ENCODE assay signal across 37 cellular contexts in the genomic region with DNA sequence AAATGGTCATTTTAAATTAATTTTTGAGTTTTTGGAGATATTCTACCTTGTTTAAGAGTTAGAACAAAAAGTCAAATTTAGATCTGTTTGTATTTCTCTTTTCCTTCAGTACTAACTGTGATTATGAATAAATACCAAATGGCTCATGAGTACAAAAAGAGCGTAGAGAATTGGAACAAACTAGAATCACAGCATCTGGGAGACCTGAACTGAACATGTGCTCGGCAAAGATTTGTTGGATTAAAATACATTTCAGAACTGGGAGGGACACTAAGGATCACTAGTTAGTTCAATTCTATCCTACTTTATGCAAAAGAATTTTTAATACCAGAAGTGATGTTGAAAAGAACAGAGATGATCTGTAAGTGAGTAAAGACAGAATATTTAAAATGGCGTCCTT. TPM values are rescaled to one million over a fixed set of nuclear protein-coding genes. Genes with fewer than 3 reads are reported as not detected.
"Had no signal": no experiment of that assay in that cellular context is flagged by ENCODE, and none has a peak within 500 bp of the region (broad histone marks: within the 10 kb centered on the region; RNA-seq: fewer than 3 reads in every experiment).

No MANE protein-coding gene starts in this region.

- DNase-seq: Karpas-422, Kasumi-1, MG63, MM.1S, MV-4-11, NCI-H1048, NCI-H1092, NCI-H1092 treated with DMSO at 0.1 percent for 48 hours, NCI-H1105, NCI-H1105 treated with DMSO at 0.1 percent for 48 hours, NCI-H1417, NCI-H1417 treated with DMSO at 0.1 percent for 48 hours, NCI-H1436, NCI-H1436 treated with DMSO at 0.1 percent for 48 hours, NCI-H146, NCI-H1694, NCI-H1694 treated with DMSO at 0.1 percent for 48 hours, NCI-H187, NCI-H187 treated with DMSO at 0.1 percent for 48 hours, NCI-H1930, NCI-H2029, NCI-H2029 treated with DMSO at 0.1 percent for 48 hours, NCI-H2081, NCI-H2081 treated with DMSO at 0.1 percent for 48 hours, NCI-H2107, NCI-H2171, NCI-H2171 treated with DMSO at 0.1 percent for 48 hours, NCI-H2227 treated with DMSO at 0.1 percent for 48 hours, NCI-H226, NCI-H345, NCI-H446, NCI-H446 treated with DMSO at 0.1 percent for 48 hours, NCI-H510A, NCI-H510A treated with DMSO at 0.1 percent for 48 hours had no signal

RNA-seq across cellular contexts. Expression of gene OLFM3, which starts 19.5 kb away (rescaled TPM):
- total RNA-seq: LHCN-M2, M059J, MCF 10A had no signal
